ENCODE assay signal across 10 cellular contexts in the genomic region with DNA sequence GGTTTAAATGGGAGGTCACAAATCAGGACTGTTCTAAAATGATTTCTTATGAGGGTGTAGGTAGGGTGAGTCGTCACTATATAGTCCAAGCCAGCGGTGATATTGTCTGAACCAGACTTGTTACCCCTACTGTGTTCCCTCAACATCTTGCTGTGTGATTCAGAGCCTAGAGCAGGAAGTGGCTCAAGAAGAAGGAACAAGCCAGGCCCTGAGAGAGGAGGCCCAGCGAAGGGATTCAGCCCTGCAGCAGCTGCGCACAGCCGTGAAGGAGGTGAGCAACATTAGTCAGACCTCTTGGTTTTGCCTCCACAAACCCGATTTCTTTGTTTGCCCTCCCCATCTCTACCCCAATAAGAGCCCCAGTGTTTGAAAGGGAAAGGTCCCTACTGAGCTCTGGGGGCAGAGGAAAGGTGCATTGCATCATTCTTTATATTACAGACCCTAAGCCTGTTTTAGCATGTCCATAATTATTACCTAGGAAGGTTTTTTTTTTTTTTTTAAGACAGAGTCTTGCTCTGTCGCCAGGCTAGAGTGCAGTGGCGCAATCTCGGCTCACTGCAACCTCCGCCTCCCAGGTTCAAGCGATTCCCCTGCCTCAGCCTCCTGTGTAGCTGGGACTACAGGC. TPM values are rescaled to one million over a fixed set of nuclear protein-coding genes. Genes with fewer than 3 reads are reported as not detected.
DNase-seq lines count a peak whose midpoint lies in the region; ATAC-seq and TF ChIP-seq lines count a peak whose summit lies in the region.
"Had no signal": no experiment of that assay in that cellular context is flagged by ENCODE, and none has a peak within 500 bp of the region (broad histone marks: within the 10 kb centered on the region; RNA-seq: fewer than 3 reads in every experiment).

No MANE protein-coding gene starts in this region.

- no peaks in the 10 kb centered on the region for H3K9me3 Mint-ChIP-seq in activated CD8-positive, alpha-beta T cell treated with anti-CD3 and anti-CD28 coated beads, Interleukin-2, amount 10 ng/mL, durations not matched to agents 7 days and 5 days (ENCODE audit: insufficient read depth)

- DNase-seq in heart right ventricle: no peak
- no peak for DNase-seq in left cardiac atrium
- no peak for DNase-seq in activated CD8-positive, alpha-beta T cell treated with anti-CD3 and anti-CD28 coated beads, Interleukin-2, amount 10 ng/mL, durations not matched to agents 7 days and 5 days
- DNase-seq in islet precursor cell: peak; percentile 53
- no peak for DNase-seq in activated CD4-positive, CD25-positive, alpha-beta regulatory T cell (lab: John Stamatoyannopoulos, UW)
- no peak for DNase-seq in middle frontal gyrus (ENCODE audit: extremely low spot score, low spot score)
- DNase-seq in NCI-H1105 treated with DMSO at 0.1 percent for 48 hours (lab: John Stamatoyannopoulos, UW): no peak
- DNase-seq in stimulated activated CD4-positive, alpha-beta T cell treated with anti-CD3 and anti-CD28 coated beads, Interleukin-4, amount 100 ng/mL, for 24 hours: no peak
- DNase-seq: activated effector memory CD4-positive, alpha-beta T cell treated with Interleukin-2 at 50 U/mL for 16 hours; NCI-H1436 treated with DMSO at 0.1 percent for 48 hours had no signal

- H3K9me3 ChIP-seq in heart right ventricle: no peaks in the 10 kb centered on the region

- no peak overlapping the region for H3K4me3 Mint-ChIP-seq in activated CD8-positive, alpha-beta T cell treated with anti-CD3 and anti-CD28 coated beads, Interleukin-2, amount 10 ng/mL, durations not matched to agents 7 days and 5 days

- intact Hi-C loops in heart right ventricle (cut with DNase I): loop anchor here in 9 of 10 donors (1.0 to 5.0 kb wide), 5 partner anchors 42 to 97 kb away; a partner anchor contains a TSS
- intact Hi-C loops in left cardiac atrium (cut with DNase I): loop anchor here (2.0 to 10.0 kb wide), 2 partner anchors 46 to 50 kb away; no protein-coding TSS in a partner anchor

- no peak for TF ChIP-seq CTCF in heart right ventricle (IDR thresholded peaks at IDR 0.05)

- H3K4me1 Mint-ChIP-seq in activated CD8-positive, alpha-beta T cell treated with anti-CD3 and anti-CD28 coated beads, Interleukin-2, amount 10 ng/mL, durations not matched to agents 7 days and 5 days (ENCODE audit: low read depth): peaks cover 54% of the 10 kb centered on the region

- POLR2A ChIA-PET in activated CD8-positive, alpha-beta T cell treated with anti-CD3 and anti-CD28 coated beads, Interleukin-2, amount 10 ng/mL, durations not matched to agents 7 days and 5 days (lab: Charles Lee): interaction anchor here (1.0 to 19.5 kb wide), 5 partner anchors 10 to 116 kb away, joined by 4 to 409 read pairs (median 12); a partner anchor contains a TSS

- H3K27me3 Mint-ChIP-seq in activated CD8-positive, alpha-beta T cell treated with anti-CD3 and anti-CD28 coated beads, Interleukin-2, amount 10 ng/mL, durations not matched to agents 7 days and 5 days (ENCODE audit: low read depth): no peaks in the 10 kb centered on the region

- H3K4me3 ChIP-seq in heart right ventricle: no peak overlapping the region

- peaks cover 0 to 63% (median 15%) of the 10 kb centered on the region in 9 donors for H3K36me3 ChIP-seq in heart right ventricle

- H3K27ac Mint-ChIP-seq in activated CD8-positive, alpha-beta T cell treated with anti-CD3 and anti-CD28 coated beads, Interleukin-2, amount 10 ng/mL, durations not matched to agents 7 days and 5 days: peak overlapping the region; percentile 7

- no peak for ATAC-seq in heart right ventricle
- ATAC-seq in left cardiac atrium: no peak
- no peak for ATAC-seq in activated CD8-positive, alpha-beta T cell treated with anti-CD3 and anti-CD28 coated beads, Interleukin-2, amount 10 ng/mL, durations not matched to agents 7 days and 5 days

- H3K27ac ChIP-seq in heart right ventricle: peak overlapping the region in 9 of 10 donors; percentile 45 to 100 (median 95)

- CTCF ChIA-PET in activated CD8-positive, alpha-beta T cell treated with anti-CD3 and anti-CD28 coated beads, Interleukin-2, amount 10 ng/mL, durations not matched to agents 7 days and 5 days (lab: Charles Lee): interaction anchor here (0.8 to 9.1 kb wide), 23 partner anchors 9 to 262 kb away, joined by 3 to 206 read pairs (median 10); a partner anchor contains a TSS

- H3K36me3 Mint-ChIP-seq in activated CD8-positive, alpha-beta T cell treated with anti-CD3 and anti-CD28 coated beads, Interleukin-2, amount 10 ng/mL, durations not matched to agents 7 days and 5 days (ENCODE audit: low read depth): peaks cover 68% of the 10 kb centered on the region

- no peaks in the 10 kb centered on the region for H3K27me3 ChIP-seq in heart right ventricle

- 83 to 87% methylated on average over 11 of the region's 11 CpGs for WGBS in heart right ventricle, 2 donors

- H3K4me1 ChIP-seq in heart right ventricle: peaks cover 21 to 68% (median 53%) of the 10 kb centered on the region in 9 donors

RNA-seq across cellular contexts. Expression of a gene that starts 5.0 kb away (rescaled TPM):
- 100 to 1,000 TPM in 1 of 10 donors, 10 to 100 TPM in 9; 18.4 to 116 (median 25.2) TPM for total RNA-seq in heart right ventricle
- polyA plus RNA-seq in heart right ventricle: 100 to 1,000 TPM in 1 of 2 donors, 10 to 100 TPM in 1; 96.3 to 153 TPM
- 10 to 100 TPM; 90.6 to 93.9 TPM for total RNA-seq in left cardiac atrium
- 100 to 1,000 TPM; 795 to 814 TPM for total RNA-seq in activated CD8-positive, alpha-beta T cell treated with anti-CD3 and anti-CD28 coated beads, Interleukin-2, amount 10 ng/mL, durations not matched to agents 7 days and 5 days

RNA-seq across cellular contexts. Expression of a gene that starts 31.5 kb away (rescaled TPM):
- total RNA-seq in heart right ventricle (10 to 100 TPM in 2 of 10 donors, 1 to 10 TPM in 8; 5.4 to 14.1 (median 7.1) TPM), left cardiac atrium (10 to 100 TPM; 14.5 to 15.7 TPM)
- polyA plus RNA-seq in heart right ventricle: 10 to 100 TPM; 12.3 to 20.2 TPM
- total RNA-seq in activated CD8-positive, alpha-beta T cell treated with anti-CD3 and anti-CD28 coated beads, Interleukin-2, amount 10 ng/mL, durations not matched to agents 7 days and 5 days: 10 to 100 TPM; 34.4 to 40.9 TPM

RNA-seq across cellular contexts. Expression of a gene that starts 40.9 kb away (rescaled TPM):
- 10 to 100 TPM; 29.9 to 74.5 (median 53.8) TPM for total RNA-seq in heart right ventricle
- 10 to 100 TPM in 1 of 2 donors, 1 to 10 TPM in 1; 7.0 to 30.9 TPM for polyA plus RNA-seq in heart right ventricle
- total RNA-seq in left cardiac atrium: 10 to 100 TPM; 17.7 to 38.6 TPM
- total RNA-seq in activated CD8-positive, alpha-beta T cell treated with anti-CD3 and anti-CD28 coated beads, Interleukin-2, amount 10 ng/mL, durations not matched to agents 7 days and 5 days: 10 to 100 TPM; 48.7 to 49.1 TPM

RNA-seq across cellular contexts. Expression of a gene that starts 42.8 kb away (rescaled TPM):
- 10 to 100 TPM in 2 of 10 donors, 1 to 10 TPM in 8; 1.9 to 62.6 (median 5.1) TPM for total RNA-seq in heart right ventricle
- polyA plus RNA-seq in heart right ventricle: 10 to 100 TPM in 1 of 2 donors, 1 to 10 TPM in 1; 9.3 to 25.2 TPM
- total RNA-seq in left cardiac atrium: 10 to 100 TPM in 1 of 2 donors, 1 to 10 TPM in 1; 5.5 to 14.3 TPM
- 1,000 to 10,000 TPM; 1,112 to 1,180 TPM for total RNA-seq in activated CD8-positive, alpha-beta T cell treated with anti-CD3 and anti-CD28 coated beads, Interleukin-2, amount 10 ng/mL, durations not matched to agents 7 days and 5 days

Comparison
In these comparisons a context has a peak if more than half of its experiments do, and no peak if none do; other contexts are left out.
1. RNA of a gene that starts 5.0 kb away (total RNA-seq): 795 to 814 TPM in activated CD8-positive, alpha-beta T cell treated with anti-CD3 and anti-CD28 coated beads, Interleukin-2, amount 10 ng/mL, durations not matched to agents 7 days and 5 days; 90.6 to 93.9 TPM in left cardiac atrium and 18.4 to 116 TPM in heart right ventricle; every median in the first group is over 4 times any median in the second.